23 cellular contexts compared by ENCODE assay signal in the genomic region with DNA sequence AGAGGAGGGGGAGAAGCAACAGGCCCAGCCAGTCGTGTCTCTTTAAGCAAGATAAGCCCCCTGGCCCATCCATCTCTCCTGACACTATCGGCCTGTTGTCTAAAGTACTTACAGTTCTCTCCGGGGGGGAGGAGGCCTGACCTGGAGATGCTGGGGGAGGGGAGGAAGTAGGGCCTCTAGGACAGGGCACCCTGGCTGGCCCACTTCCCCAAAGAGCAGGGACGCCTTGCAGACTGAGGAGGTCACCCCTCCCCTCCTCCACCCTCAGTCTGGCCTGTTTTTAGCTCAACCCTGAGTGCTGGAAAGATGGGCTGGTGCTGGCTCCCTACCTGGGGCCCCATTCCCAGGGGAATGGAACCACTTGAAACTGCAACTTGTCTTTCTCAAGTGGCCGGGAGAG.
DNase-seq lines count a peak whose midpoint lies in the region; ATAC-seq and TF ChIP-seq lines count a peak whose summit lies in the region.
"Had no signal": no experiment of that assay in that cellular context is flagged by ENCODE, and none has a peak within 500 bp of the region (broad histone marks: within the 10 kb centered on the region; RNA-seq: fewer than 3 reads in every experiment).

No MANE protein-coding gene starts in this region.

- H3K4me3 Mint-ChIP-seq in endodermal cell = no peak overlapping the region
- H3K4me3 Mint-ChIP-seq in activated CD8-positive, alpha-beta T cell treated with anti-CD3 and anti-CD28 coated beads, Interleukin-2, amount 10 ng/mL, durations not matched to agents 7 days and 5 days = no peak overlapping the region
- H3K4me3 Mint-ChIP-seq: activated CD8-positive, alpha-beta T cell treated with anti-CD3 and anti-CD28 coated beads for 36 hours; activated naive CD8-positive, alpha-beta T cell; dendritic cell treated with granulocyte-macrophage colony-stimulating factor and Interleukin-4, amounts not matched to agents 40 ng/mL and 50 ng/mL, for 4 days; neural crest cell; T-helper 17 cell had no signal

- H3K36me3 Mint-ChIP-seq in endodermal cell (ENCODE audit: low read depth) = no peaks in the 10 kb centered on the region
- H3K36me3 Mint-ChIP-seq in activated CD8-positive, alpha-beta T cell treated with anti-CD3 and anti-CD28 coated beads, Interleukin-2, amount 10 ng/mL, durations not matched to agents 7 days and 5 days (ENCODE audit: low read depth) = no peaks in the 10 kb centered on the region
- H3K36me3 Mint-ChIP-seq: activated naive CD8-positive, alpha-beta T cell had no signal

- H3K9ac ChIP-seq in endodermal cell (ENCODE audit: extremely low read depth, low read length, poor library complexity, severe bottlenecking) = no peak overlapping the region
- H3K9ac ChIP-seq: BLaER1 had no signal

- peak; percentile 79 for DNase-seq in ELF-1 (ENCODE audit: low read depth, low spot score)
- DNase-seq in MV-4-11 (lab: John Stamatoyannopoulos, UW) = peak; percentile 12
- peak; percentile 80 for DNase-seq in endodermal cell
- DNase-seq in iPS-NIHi7 (ENCODE audit: extremely low spot score) = peak; percentile 64
- no peak for DNase-seq in activated T-cell treated with anti-CD3 and anti-CD28 coated beads, Interleukin-2, amount 50 U/mL, for 48 hours
- DNase-seq in erythroblast (lab: John Stamatoyannopoulos, UW) = no peak
- DNase-seq in activated CD8-positive, alpha-beta T cell treated with anti-CD3 and anti-CD28 coated beads, Interleukin-2, amount 10 ng/mL, durations not matched to agents 7 days and 5 days = no peak
- DNase-seq in NCI-H1092 treated with DMSO at 0.1 percent for 48 hours (lab: John Stamatoyannopoulos, UW) = no peak
- DNase-seq: activated CD8-positive, alpha-beta T cell treated with anti-CD3 and anti-CD28 coated beads for 36 hours; activated effector memory CD4-positive, alpha-beta T cell treated with Interleukin-2 at 50 U/mL for 16 hours; Caco-2; central memory CD4-positive, alpha-beta T cell; NCI-H1694; NCI-H69; stimulated activated naive CD4-positive, alpha-beta T cell treated with Interleukin-2 at 50 U/mL for 16 hours; T-helper 17 cell had no signal

- WGBS in endodermal cell (ENCODE audit: insufficient coverage in 1 of 2, insufficient read length in 1 of 2), 2 experiments = 33 to 37% methylated on average over 1 to 5 of the region's 5 CpGs

- H3K4me1 ChIP-seq in endodermal cell (ENCODE audit: control insufficient read depth, insufficient read depth, low read length) = peaks cover 6% of the 10 kb centered on the region
- H3K4me1 ChIP-seq: ascending aorta, BLaER1, Caco-2, gastroesophageal sphincter, SJSA1 had no signal

- H3K9me3 Mint-ChIP-seq in endodermal cell = peaks cover 16% of the 10 kb centered on the region
- H3K9me3 Mint-ChIP-seq in activated CD8-positive, alpha-beta T cell treated with anti-CD3 and anti-CD28 coated beads, Interleukin-2, amount 10 ng/mL, durations not matched to agents 7 days and 5 days (ENCODE audit: insufficient read depth) = no peaks in the 10 kb centered on the region
- H3K9me3 Mint-ChIP-seq: dendritic cell treated with granulocyte-macrophage colony-stimulating factor and Interleukin-4, amounts not matched to agents 40 ng/mL and 50 ng/mL, for 4 days had no signal

- H3K27ac Mint-ChIP-seq in endodermal cell = no peak overlapping the region
- no peak overlapping the region for H3K27ac Mint-ChIP-seq in activated CD8-positive, alpha-beta T cell treated with anti-CD3 and anti-CD28 coated beads, Interleukin-2, amount 10 ng/mL, durations not matched to agents 7 days and 5 days
- H3K27ac Mint-ChIP-seq: activated CD8-positive, alpha-beta T cell treated with anti-CD3 and anti-CD28 coated beads for 36 hours; activated naive CD8-positive, alpha-beta T cell; dendritic cell treated with granulocyte-macrophage colony-stimulating factor and Interleukin-4, amounts not matched to agents 40 ng/mL and 50 ng/mL, for 4 days; T-helper 17 cell had no signal

- POLR2A ChIA-PET in activated CD8-positive, alpha-beta T cell treated with anti-CD3 and anti-CD28 coated beads, Interleukin-2, amount 10 ng/mL, durations not matched to agents 7 days and 5 days (lab: Charles Lee) = no interaction called here

- peaks cover 3% of the 10 kb centered on the region for H3K27me3 Mint-ChIP-seq in endodermal cell (ENCODE audit: insufficient read depth)
- no peaks in the 10 kb centered on the region for H3K27me3 Mint-ChIP-seq in activated CD8-positive, alpha-beta T cell treated with anti-CD3 and anti-CD28 coated beads, Interleukin-2, amount 10 ng/mL, durations not matched to agents 7 days and 5 days (ENCODE audit: low read depth)
- H3K27me3 Mint-ChIP-seq: T-helper 17 cell had no signal

- peaks cover 19% of the 10 kb centered on the region for H3K4me1 Mint-ChIP-seq in endodermal cell
- no peaks in the 10 kb centered on the region for H3K4me1 Mint-ChIP-seq in activated CD8-positive, alpha-beta T cell treated with anti-CD3 and anti-CD28 coated beads, Interleukin-2, amount 10 ng/mL, durations not matched to agents 7 days and 5 days (ENCODE audit: low read depth)
- H3K4me1 Mint-ChIP-seq: T-helper 17 cell had no signal

- H3K9me3 ChIP-seq in endodermal cell (ENCODE audit: control insufficient read depth, low read length) = peaks cover 10% of the 10 kb centered on the region
- H3K9me3 ChIP-seq: ascending aorta, BLaER1, Caco-2, gastroesophageal sphincter, SJSA1 had no signal

- no peaks in the 10 kb centered on the region for H3K36me3 ChIP-seq in endodermal cell (ENCODE audit: control insufficient read depth, insufficient read depth, low read length)
- H3K36me3 ChIP-seq: ascending aorta, BLaER1, gastroesophageal sphincter, SJSA1 had no signal

- no peak overlapping the region for H3K27ac ChIP-seq in endodermal cell (ENCODE audit: low read depth, low read length)
- H3K27ac ChIP-seq: ascending aorta, BLaER1, gastroesophageal sphincter, SJSA1 had no signal

- no peak for TF ChIP-seq POLR2A in erythroblast (IDR thresholded peaks at IDR 0.05; ENCODE audit: low read length)

- no peak overlapping the region for H3K4me3 ChIP-seq in endodermal cell (ENCODE audit: low read length)
- H3K4me3 ChIP-seq: ascending aorta, BLaER1, gastroesophageal sphincter, SJSA1 had no signal

- H3K27me3 ChIP-seq in endodermal cell (ENCODE audit: control insufficient read depth, insufficient read depth, low read length, poor library complexity, severe bottlenecking) = no peaks in the 10 kb centered on the region
- H3K27me3 ChIP-seq: ascending aorta, BLaER1, SJSA1 had no signal

- no peak for TF ChIP-seq CTCF in endodermal cell (conservative IDR thresholded peaks at IDR 0.05)

- ATAC-seq in activated CD8-positive, alpha-beta T cell treated with anti-CD3 and anti-CD28 coated beads, Interleukin-2, amount 10 ng/mL, durations not matched to agents 7 days and 5 days = no peak
- ATAC-seq: activated CD8-positive, alpha-beta T cell treated with anti-CD3 and anti-CD28 coated beads for 36 hours; gastroesophageal sphincter; T-helper 17 cell had no signal

- CTCF ChIA-PET in activated CD8-positive, alpha-beta T cell treated with anti-CD3 and anti-CD28 coated beads, Interleukin-2, amount 10 ng/mL, durations not matched to agents 7 days and 5 days (lab: Charles Lee) = no interaction called here

Comparison
In these comparisons a context has a peak if more than half of its experiments do, and no peak if none do; other contexts are left out.
1. DNase-seq: peak in ELF-1 (single experiment), MV-4-11 (single experiment), endodermal cell (single experiment) and iPS-NIHi7 (single experiment); none in activated T-cell treated with anti-CD3 and anti-CD28 coated beads, Interleukin-2, amount 50 U/mL, for 48 hours (0 of 2), erythroblast (0 of 2), activated CD8-positive, alpha-beta T cell treated with anti-CD3 and anti-CD28 coated beads, Interleukin-2, amount 10 ng/mL, durations not matched to agents 7 days and 5 days (single experiment) and NCI-H1092 treated with DMSO at 0.1 percent for 48 hours (single experiment).